20 cellular contexts compared by ENCODE assay signal in the genomic region with DNA sequence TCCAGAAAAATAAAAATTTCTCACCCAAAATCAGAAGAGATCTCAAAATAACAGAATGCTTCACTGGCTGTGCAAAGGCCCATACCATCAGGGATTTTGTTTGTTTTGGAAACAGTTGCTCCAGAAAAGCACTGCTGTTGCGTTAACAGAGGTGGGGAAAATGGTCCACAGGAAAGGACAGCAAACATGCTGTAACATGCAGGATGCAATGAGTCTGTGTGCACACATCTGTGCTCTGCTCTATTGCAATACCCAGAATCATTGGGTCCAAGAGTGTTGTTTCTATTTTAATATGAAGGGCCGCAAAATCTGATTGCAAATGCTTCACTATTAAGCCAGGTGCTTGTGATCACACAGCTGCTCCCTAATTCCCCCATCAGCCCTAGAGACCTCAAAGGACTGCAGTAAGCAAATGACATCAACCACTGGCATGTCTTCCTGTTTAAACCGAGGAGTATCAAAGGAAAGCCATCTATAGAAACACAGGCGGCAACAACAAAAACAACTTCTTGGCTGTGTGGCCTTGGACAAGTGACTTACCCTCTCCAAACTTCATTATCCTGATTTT.
DNase-seq lines count a peak whose midpoint lies in the region; ATAC-seq lines count a peak whose summit lies in the region.
"Had no signal": no experiment of that assay in that cellular context is flagged by ENCODE, and none has a peak within 500 bp of the region (broad histone marks: within the 10 kb centered on the region; RNA-seq: fewer than 3 reads in every experiment).

No MANE protein-coding gene starts in this region.

- peak overlapping the region in 9 of 11 experiments; percentile 4 to 65 (median 50); a peak in 14 of 22 replicates for H3K4me2 ChIP-seq in BLaER1 treated with 17β-estradiol and CSF1 and Interleukin-3, amounts not matched to agents 10 nM and 100 nM

- peaks cover 5 to 19% (median 14%) of the 10 kb centered on the region in 10 experiments; a peak in 18 of 20 replicates for H3K4me1 ChIP-seq in BLaER1 treated with 17β-estradiol and CSF1 and Interleukin-3, amounts not matched to agents 10 nM and 100 nM
- H3K4me1 ChIP-seq: body of pancreas had no signal

- H3K27me3 Mint-ChIP-seq in stimulated activated naive B cell treated with anti-CD40 and anti-IgM and Interleukin-4, amounts not matched to agents 10 μg/mL and 1 μg/mL and 100 μg/mL, for 72 hours, result peaks cover 10 to 24% of the 10 kb centered on the region in 2 donors
- H3K27me3 Mint-ChIP-seq in activated naive CD4-positive, alpha-beta T cell treated with anti-CD3 and anti-CD28 coated beads, Interleukin-2, amount 10 ng/mL, durations not matched to agents 7 days and 5 days, result peaks cover 16% of the 10 kb centered on the region

- H3K4me3 Mint-ChIP-seq in stimulated activated naive B cell treated with anti-CD40 and anti-IgM and Interleukin-4, amounts not matched to agents 10 μg/mL and 1 μg/mL and 100 μg/mL, for 72 hours, result no peak overlapping the region
- H3K4me3 Mint-ChIP-seq in activated naive CD4-positive, alpha-beta T cell treated with anti-CD3 and anti-CD28 coated beads, Interleukin-2, amount 10 ng/mL, durations not matched to agents 7 days and 5 days, result no peak overlapping the region
- H3K4me3 Mint-ChIP-seq: activated CD8-positive, alpha-beta T cell treated with anti-CD3 and anti-CD28 coated beads, Interleukin-2, amount 10 ng/mL, durations not matched to agents 7 days and 5 days; endodermal cell; mesothelial cell of epicardium; nephron had no signal

- 0 out of 22 replicates have a peak, but pooled peaks cover 0 to 4% (median 0%) of the 10 kb centered on the region in 11 experiments for H3K36me3 ChIP-seq in BLaER1 treated with 17β-estradiol and CSF1 and Interleukin-3, amounts not matched to agents 10 nM and 100 nM
- H3K36me3 ChIP-seq: ovary, right atrium auricular region had no signal

- no peak for ATAC-seq in stimulated activated naive B cell treated with anti-CD40 and anti-IgM and Interleukin-4, amounts not matched to agents 10 μg/mL and 1 μg/mL and 100 μg/mL, for 72 hours (replicated peaks)
- ATAC-seq: activated CD4-positive, CD25-positive, alpha-beta regulatory T cell treated with anti-CD3 and anti-CD28 coated beads, Interleukin-2, amount 50 U/mL, for 24 hours; activated CD8-positive, alpha-beta T cell treated with anti-CD3 and anti-CD28 coated beads, Interleukin-2, amount 10 ng/mL, durations not matched to agents 7 days and 5 days; body of pancreas; left colon had no signal

- no peak overlapping the region for H3K27ac Mint-ChIP-seq in stimulated activated naive B cell treated with anti-CD40 and anti-IgM and Interleukin-4, amounts not matched to agents 10 μg/mL and 1 μg/mL and 100 μg/mL, for 72 hours
- H3K27ac Mint-ChIP-seq in activated naive CD4-positive, alpha-beta T cell treated with anti-CD3 and anti-CD28 coated beads, Interleukin-2, amount 10 ng/mL, durations not matched to agents 7 days and 5 days, result no peak overlapping the region
- H3K27ac Mint-ChIP-seq: activated CD8-positive, alpha-beta T cell treated with anti-CD3 and anti-CD28 coated beads, Interleukin-2, amount 10 ng/mL, durations not matched to agents 7 days and 5 days; endodermal cell; mesothelial cell of epicardium had no signal

- H4K20me1 ChIP-seq in BLaER1 treated with 17β-estradiol and CSF1 and Interleukin-3, amounts not matched to agents 10 nM and 100 nM, result no peaks in the 10 kb centered on the region

- peaks cover 0 to 18% (median 12%) of the 10 kb centered on the region in 11 experiments; a peak in 17 of 22 replicates for H3K9me3 ChIP-seq in BLaER1 treated with 17β-estradiol and CSF1 and Interleukin-3, amounts not matched to agents 10 nM and 100 nM (replicated peaks in 1 of 11)
- H3K9me3 ChIP-seq: body of pancreas, ovary had no signal

- H3K27me3 ChIP-seq in BLaER1 treated with 17β-estradiol and CSF1 and Interleukin-3, amounts not matched to agents 10 nM and 100 nM, result no peaks in the 10 kb centered on the region
- H3K27me3 ChIP-seq: body of pancreas, ovary, right atrium auricular region had no signal

- H3K4me3 ChIP-seq in BLaER1 treated with 17β-estradiol and CSF1 and Interleukin-3, amounts not matched to agents 10 nM and 100 nM, result no peak overlapping the region
- H3K4me3 ChIP-seq: body of pancreas, ovary, right atrium auricular region had no signal

- no peak overlapping the region for H3K9ac ChIP-seq in BLaER1 treated with 17β-estradiol and CSF1 and Interleukin-3, amounts not matched to agents 10 nM and 100 nM

- H3K4me1 Mint-ChIP-seq in stimulated activated naive B cell treated with anti-CD40 and anti-IgM and Interleukin-4, amounts not matched to agents 10 μg/mL and 1 μg/mL and 100 μg/mL, for 72 hours, result no peaks in the 10 kb centered on the region
- H3K4me1 Mint-ChIP-seq in activated naive CD4-positive, alpha-beta T cell treated with anti-CD3 and anti-CD28 coated beads, Interleukin-2, amount 10 ng/mL, durations not matched to agents 7 days and 5 days, result no peaks in the 10 kb centered on the region

- CTCF ChIA-PET in activated naive CD4-positive, alpha-beta T cell treated with anti-CD3 and anti-CD28 coated beads, Interleukin-2, amount 10 ng/mL, durations not matched to agents 7 days and 5 days (lab: Charles Lee), result no interaction called here

- DNase-seq in D341Med (ENCODE audit: low spot score), result peak; percentile 39
- DNase-seq in NCI-H446 (lab: John Stamatoyannopoulos, UW), result peak; percentile 65 to 66
- no peak for DNase-seq in caudate nucleus (lab: John Stamatoyannopoulos, UW)
- DNase-seq in T-helper 9 cell, result no peak
- no peak for DNase-seq in stimulated activated naive B cell treated with anti-CD40 and anti-IgM and Interleukin-4, amounts not matched to agents 10 μg/mL and 1 μg/mL and 100 μg/mL, for 72 hours
- no peak for DNase-seq in stimulated activated CD4-positive, alpha-beta T cell treated with anti-CD3 and anti-CD28 coated beads, Interleukin-2, amount 100 ng/mL, for 48 hours
- no peak for DNase-seq in activated naive CD4-positive, alpha-beta T cell treated with anti-CD3 and anti-CD28 coated beads, Interleukin-2, amount 10 ng/mL, durations not matched to agents 7 days and 5 days
- DNase-seq: activated CD8-positive, alpha-beta T cell treated with anti-CD3 and anti-CD28 coated beads, Interleukin-2, amount 10 ng/mL, durations not matched to agents 7 days and 5 days; activated gamma-delta T cell; body of pancreas; cortex of kidney; endodermal cell; left colon; NCI-H187; ovary had no signal

- H3K36me3 Mint-ChIP-seq in stimulated activated naive B cell treated with anti-CD40 and anti-IgM and Interleukin-4, amounts not matched to agents 10 μg/mL and 1 μg/mL and 100 μg/mL, for 72 hours, result no peaks in the 10 kb centered on the region
- H3K36me3 Mint-ChIP-seq in activated naive CD4-positive, alpha-beta T cell treated with anti-CD3 and anti-CD28 coated beads, Interleukin-2, amount 10 ng/mL, durations not matched to agents 7 days and 5 days, result no peaks in the 10 kb centered on the region

- H3K27ac ChIP-seq in BLaER1 treated with 17β-estradiol and CSF1 and Interleukin-3, amounts not matched to agents 10 nM and 100 nM, result peak overlapping the region in 1 of 11 experiments; percentile 20; a peak in 1 of 22 replicates
- H3K27ac ChIP-seq in caudate nucleus (ENCODE audit: low read depth, low read length), result peak overlapping the region; percentile 27
- H3K27ac ChIP-seq: body of pancreas, ovary had no signal

- peaks cover 3 to 4% of the 10 kb centered on the region in 2 donors for H3K9me3 Mint-ChIP-seq in stimulated activated naive B cell treated with anti-CD40 and anti-IgM and Interleukin-4, amounts not matched to agents 10 μg/mL and 1 μg/mL and 100 μg/mL, for 72 hours
- no peaks in the 10 kb centered on the region for H3K9me3 Mint-ChIP-seq in activated naive CD4-positive, alpha-beta T cell treated with anti-CD3 and anti-CD28 coated beads, Interleukin-2, amount 10 ng/mL, durations not matched to agents 7 days and 5 days

Comparison
In these comparisons a context has a peak if more than half of its experiments do, and no peak if none do; other contexts are left out.
1. DNase-seq: peak in D341Med (single experiment) and NCI-H446 (2 of 2); none in caudate nucleus (0 of 61), T-helper 9 cell (single experiment), stimulated activated naive B cell treated with anti-CD40 and anti-IgM and Interleukin-4, amounts not matched to agents 10 μg/mL and 1 μg/mL and 100 μg/mL, for 72 hours (single experiment), stimulated activated CD4-positive, alpha-beta T cell treated with anti-CD3 and anti-CD28 coated beads, Interleukin-2, amount 100 ng/mL, for 48 hours (0 of 2) and activated naive CD4-positive, alpha-beta T cell treated with anti-CD3 and anti-CD28 coated beads, Interleukin-2, amount 10 ng/mL, durations not matched to agents 7 days and 5 days (single experiment).